Comparison of ENCODE assay signal across 1 cellular context in the genomic region with DNA sequence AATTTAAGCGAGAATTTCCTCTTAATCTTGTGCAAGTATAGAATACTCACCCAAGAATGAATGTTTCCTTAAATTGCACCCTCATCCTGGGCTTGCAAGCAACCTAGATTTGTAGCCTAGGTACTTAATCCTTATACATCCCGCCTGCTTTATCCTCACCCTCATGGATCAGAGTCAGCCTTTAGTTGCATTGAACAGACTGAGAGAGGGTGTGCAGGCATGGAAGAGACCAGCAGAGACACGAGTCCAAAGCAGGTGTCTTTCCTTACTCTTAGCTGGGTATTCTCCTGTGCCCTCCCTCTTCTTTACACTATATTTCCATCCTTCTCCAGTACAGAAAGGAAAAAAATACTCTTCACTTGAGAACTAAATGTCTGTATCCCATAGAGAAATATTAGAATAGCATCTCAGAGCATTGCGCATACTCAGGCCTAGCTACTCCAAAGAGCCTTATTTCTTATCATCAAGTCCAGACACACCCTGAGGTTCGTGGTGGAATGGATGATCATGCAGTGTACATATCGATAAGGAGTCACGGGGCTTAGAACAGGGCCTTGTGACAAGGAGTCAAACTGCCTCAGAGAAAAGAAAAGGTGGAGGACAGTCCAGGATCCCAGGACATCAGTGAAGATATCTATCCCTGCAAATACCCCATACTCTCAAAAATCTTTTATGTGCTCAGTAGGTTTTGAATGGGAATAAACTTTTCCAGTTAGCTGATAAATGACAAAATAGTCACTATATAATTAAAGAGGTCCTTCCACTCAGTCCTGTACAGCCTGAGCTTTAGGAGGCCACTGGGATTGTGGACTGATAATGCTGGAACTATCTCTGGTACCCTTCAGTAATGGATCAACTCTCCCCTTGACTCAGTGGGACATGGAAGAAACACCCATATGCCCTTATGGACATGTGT.
TF ChIP-seq lines count a peak whose summit lies in the region.

No MANE protein-coding gene starts in this region.

TF ChIP-seq in K562, 482 proteins besides CTCF, POLR2A, EP300 and RAD21 (continued from another document and continues in another):
- TF ChIP-seq, protein P1, sequence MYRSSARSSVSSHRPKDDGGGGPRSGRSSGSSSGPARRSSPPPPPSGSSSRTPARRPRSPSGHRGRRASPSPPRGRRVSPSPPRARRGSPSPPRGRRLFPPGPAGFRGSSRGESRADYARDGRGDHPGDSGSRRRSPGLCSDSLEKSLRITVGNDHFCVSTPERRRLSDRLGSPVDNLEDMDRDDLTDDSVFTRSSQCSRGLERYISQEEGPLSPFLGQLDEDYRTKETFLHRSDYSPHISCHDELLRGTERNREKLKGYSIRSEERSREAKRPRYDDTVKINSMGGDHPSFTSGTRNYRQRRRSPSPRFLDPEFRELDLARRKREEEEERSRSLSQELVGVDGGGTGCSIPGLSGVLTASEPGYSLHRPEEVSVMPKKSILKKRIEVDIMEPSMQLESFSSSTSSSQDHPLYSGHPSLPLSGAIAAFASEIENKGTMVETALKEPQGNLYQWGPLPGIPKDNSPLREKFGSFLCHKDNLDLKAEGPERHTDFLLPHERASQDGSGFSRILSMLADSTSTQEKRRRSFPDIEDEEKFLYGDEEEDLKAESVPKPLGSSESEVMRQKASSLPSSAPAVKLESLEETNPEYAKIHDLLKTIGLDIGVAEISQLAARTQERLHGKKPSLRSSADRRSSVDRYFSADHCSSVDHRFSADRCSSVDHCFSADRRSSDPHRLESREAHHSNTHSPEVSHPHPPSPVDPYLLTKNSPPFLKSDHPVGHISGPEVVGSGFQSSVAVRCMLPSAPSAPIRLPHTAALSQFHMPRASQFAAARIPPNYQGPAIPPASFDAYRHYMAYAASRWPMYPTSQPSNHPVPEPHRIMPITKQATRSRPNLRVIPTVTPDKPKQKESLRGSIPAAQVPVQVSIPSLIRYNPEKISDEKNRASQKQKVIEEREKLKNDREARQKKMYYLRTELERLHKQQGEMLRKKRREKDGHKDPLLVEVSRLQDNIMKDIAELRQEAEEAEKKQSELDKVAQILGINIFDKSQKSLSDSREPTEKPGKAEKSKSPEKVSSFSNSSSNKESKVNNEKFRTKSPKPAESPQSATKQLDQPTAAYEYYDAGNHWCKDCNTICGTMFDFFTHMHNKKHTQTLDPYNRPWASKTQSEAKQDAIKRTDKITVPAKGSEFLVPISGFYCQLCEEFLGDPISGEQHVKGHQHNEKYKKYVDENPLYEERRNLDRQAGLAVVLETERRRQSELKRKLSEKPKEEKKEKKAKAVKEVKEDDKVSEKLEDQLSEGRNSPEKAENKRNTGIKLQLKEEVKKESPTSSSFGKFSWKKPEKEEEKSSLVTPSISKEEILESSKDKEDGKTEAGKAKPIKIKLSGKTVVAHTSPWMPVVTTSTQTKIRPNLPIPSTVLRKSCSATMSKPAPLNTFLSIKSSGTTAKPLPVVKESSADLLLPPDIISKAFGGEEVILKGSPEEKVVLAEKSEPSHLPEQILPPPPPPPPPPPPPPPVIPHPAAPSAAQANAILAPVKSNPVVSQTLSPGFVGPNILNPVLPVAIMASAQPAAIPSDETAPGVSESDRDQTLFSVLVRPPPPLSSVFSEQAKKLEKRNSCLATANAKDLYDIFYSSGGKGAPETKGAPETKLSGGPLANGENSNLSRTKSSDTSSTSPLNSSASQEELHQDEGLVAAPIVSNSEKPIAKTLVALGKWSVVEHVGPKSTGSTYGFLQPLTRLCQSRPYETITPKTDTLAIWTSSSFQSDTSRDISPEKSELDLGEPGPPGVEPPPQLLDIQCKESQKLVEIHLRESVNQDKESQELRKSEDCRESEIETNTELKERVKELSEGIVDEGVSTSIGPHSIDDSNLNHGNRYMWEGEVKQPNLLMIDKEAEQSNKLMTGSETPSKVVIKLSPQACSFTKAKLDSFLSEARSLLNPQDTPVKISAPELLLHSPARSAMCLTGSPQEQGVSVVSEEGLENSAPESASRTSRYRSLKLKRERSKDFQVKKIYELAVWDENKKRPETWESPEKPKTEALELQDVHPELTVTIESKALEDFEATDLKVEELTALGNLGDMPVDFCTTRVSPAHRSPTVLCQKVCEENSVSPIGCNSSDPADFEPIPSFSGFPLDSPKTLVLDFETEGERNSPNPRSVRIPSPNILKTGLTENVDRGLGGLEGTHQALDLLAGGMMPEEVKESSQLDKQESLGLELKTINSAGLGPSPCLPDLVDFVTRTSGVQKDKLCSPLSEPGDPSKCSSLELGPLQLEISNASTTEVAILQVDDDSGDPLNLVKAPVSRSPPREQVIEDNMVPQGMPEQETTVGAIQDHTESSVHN (IDR thresholded peaks at IDR 0.05; ENCODE audit: borderline replicate concordance in 1 of 2, low read depth in 1 of 2), result peak in 1 of 2 experiments; percentile 52; a peak in 1 of 4 replicates
- peak; percentile 82 for TF ChIP-seq ADNP (tag; IDR thresholded peaks at IDR 0.05)
- TF ChIP-seq MCM2 (IDR thresholded peaks at IDR 0.05; ENCODE audit: low read depth), result no peak
- TF ChIP-seq, protein P2, sequence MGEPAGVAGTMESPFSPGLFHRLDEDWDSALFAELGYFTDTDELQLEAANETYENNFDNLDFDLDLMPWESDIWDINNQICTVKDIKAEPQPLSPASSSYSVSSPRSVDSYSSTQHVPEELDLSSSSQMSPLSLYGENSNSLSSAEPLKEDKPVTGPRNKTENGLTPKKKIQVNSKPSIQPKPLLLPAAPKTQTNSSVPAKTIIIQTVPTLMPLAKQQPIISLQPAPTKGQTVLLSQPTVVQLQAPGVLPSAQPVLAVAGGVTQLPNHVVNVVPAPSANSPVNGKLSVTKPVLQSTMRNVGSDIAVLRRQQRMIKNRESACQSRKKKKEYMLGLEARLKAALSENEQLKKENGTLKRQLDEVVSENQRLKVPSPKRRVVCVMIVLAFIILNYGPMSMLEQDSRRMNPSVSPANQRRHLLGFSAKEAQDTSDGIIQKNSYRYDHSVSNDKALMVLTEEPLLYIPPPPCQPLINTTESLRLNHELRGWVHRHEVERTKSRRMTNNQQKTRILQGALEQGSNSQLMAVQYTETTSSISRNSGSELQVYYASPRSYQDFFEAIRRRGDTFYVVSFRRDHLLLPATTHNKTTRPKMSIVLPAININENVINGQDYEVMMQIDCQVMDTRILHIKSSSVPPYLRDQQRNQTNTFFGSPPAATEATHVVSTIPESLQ (CRISPR knock-in tag; IDR thresholded peaks at IDR 0.05), result no peak
- no peak for TF ChIP-seq ZNF830 (CRISPR knock-in tag; IDR thresholded peaks at IDR 0.05)
- peak; percentile 70 for TF ChIP-seq SMAD1 (IDR thresholded peaks at IDR 0.05; ENCODE audit: low read depth, low read length, partially characterized antibody)
- no peak for TF ChIP-seq U2AF2 (optimal IDR thresholded peaks at IDR 0.05; ENCODE audit: low read depth, low read length)
- no peak for TF ChIP-seq RBM15 (IDR thresholded peaks at IDR 0.05; ENCODE audit: insufficient read depth, low read length)
- peak in 1 of 2 experiments; percentile 72; a peak in 1 of 4 replicates for TF ChIP-seq HDAC1 (IDR thresholded peaks at IDR 0.05)
- TF ChIP-seq, protein P3, sequence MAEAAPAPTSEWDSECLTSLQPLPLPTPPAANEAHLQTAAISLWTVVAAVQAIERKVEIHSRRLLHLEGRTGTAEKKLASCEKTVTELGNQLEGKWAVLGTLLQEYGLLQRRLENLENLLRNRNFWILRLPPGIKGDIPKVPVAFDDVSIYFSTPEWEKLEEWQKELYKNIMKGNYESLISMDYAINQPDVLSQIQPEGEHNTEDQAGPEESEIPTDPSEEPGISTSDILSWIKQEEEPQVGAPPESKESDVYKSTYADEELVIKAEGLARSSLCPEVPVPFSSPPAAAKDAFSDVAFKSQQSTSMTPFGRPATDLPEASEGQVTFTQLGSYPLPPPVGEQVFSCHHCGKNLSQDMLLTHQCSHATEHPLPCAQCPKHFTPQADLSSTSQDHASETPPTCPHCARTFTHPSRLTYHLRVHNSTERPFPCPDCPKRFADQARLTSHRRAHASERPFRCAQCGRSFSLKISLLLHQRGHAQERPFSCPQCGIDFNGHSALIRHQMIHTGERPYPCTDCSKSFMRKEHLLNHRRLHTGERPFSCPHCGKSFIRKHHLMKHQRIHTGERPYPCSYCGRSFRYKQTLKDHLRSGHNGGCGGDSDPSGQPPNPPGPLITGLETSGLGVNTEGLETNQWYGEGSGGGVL (CRISPR knock-in tag; IDR thresholded peaks at IDR 0.05), result no peak
- TF ChIP-seq CEBPB (tag; IDR thresholded peaks at IDR 0.05), result peak; percentile 66
- TF ChIP-seq CBFB (CRISPR knock-in tag; IDR thresholded peaks at IDR 0.05), result no peak
- TF ChIP-seq TCF3 (CRISPR knock-in tag; IDR thresholded peaks at IDR 0.05), result peak; percentile 99
- TF ChIP-seq, protein P4, sequence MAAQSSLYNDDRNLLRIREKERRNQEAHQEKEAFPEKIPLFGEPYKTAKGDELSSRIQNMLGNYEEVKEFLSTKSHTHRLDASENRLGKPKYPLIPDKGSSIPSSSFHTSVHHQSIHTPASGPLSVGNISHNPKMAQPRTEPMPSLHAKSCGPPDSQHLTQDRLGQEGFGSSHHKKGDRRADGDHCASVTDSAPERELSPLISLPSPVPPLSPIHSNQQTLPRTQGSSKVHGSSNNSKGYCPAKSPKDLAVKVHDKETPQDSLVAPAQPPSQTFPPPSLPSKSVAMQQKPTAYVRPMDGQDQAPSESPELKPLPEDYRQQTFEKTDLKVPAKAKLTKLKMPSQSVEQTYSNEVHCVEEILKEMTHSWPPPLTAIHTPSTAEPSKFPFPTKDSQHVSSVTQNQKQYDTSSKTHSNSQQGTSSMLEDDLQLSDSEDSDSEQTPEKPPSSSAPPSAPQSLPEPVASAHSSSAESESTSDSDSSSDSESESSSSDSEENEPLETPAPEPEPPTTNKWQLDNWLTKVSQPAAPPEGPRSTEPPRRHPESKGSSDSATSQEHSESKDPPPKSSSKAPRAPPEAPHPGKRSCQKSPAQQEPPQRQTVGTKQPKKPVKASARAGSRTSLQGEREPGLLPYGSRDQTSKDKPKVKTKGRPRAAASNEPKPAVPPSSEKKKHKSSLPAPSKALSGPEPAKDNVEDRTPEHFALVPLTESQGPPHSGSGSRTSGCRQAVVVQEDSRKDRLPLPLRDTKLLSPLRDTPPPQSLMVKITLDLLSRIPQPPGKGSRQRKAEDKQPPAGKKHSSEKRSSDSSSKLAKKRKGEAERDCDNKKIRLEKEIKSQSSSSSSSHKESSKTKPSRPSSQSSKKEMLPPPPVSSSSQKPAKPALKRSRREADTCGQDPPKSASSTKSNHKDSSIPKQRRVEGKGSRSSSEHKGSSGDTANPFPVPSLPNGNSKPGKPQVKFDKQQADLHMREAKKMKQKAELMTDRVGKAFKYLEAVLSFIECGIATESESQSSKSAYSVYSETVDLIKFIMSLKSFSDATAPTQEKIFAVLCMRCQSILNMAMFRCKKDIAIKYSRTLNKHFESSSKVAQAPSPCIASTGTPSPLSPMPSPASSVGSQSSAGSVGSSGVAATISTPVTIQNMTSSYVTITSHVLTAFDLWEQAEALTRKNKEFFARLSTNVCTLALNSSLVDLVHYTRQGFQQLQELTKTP (IDR thresholded peaks at IDR 0.05; ENCODE audit: low read depth in 1 of 2, partially characterized antibody in 2 of 2), result peak; percentile 57 to 97
- TF ChIP-seq PTTG1 (tag; IDR thresholded peaks at IDR 0.05; ENCODE audit: low read depth), result peak; percentile 51; the same call in 1 of the 2 replicates
- peak; percentile 82 for TF ChIP-seq L3MBTL2 (IDR thresholded peaks at IDR 0.05)
- peak; percentile 45; the same call in 1 of the 2 replicates for TF ChIP-seq NCOA6 (IDR thresholded peaks at IDR 0.05)
- peak; percentile 14; the same call in 1 of the 2 replicates for TF ChIP-seq RFX1 (IDR thresholded peaks at IDR 0.05)
- no peak for TF ChIP-seq DNMT1 (IDR thresholded peaks at IDR 0.05)
- TF ChIP-seq TOE1 (IDR thresholded peaks at IDR 0.05; ENCODE audit: borderline replicate concordance), result peak; percentile 97
- no peak for TF ChIP-seq TOE1 (CRISPR knock-in tag; IDR thresholded peaks at IDR 0.05; ENCODE audit: borderline replicate concordance, low read depth)
- no peak; the same call in 1 of the 2 replicates for TF ChIP-seq ZNF79 (CRISPR knock-in tag; IDR thresholded peaks at IDR 0.05; ENCODE audit: low read depth)
- no peak for TF ChIP-seq ZNF408 (CRISPR knock-in tag; IDR thresholded peaks at IDR 0.05; ENCODE audit: low read depth)
- TF ChIP-seq CBFA2T2 (conservative IDR thresholded peaks at IDR 0.05), result no peak
- TF ChIP-seq ETS2 (tag; IDR thresholded peaks at IDR 0.05; ENCODE audit: borderline replicate concordance, poor library complexity, severe bottlenecking), result no peak
- TF ChIP-seq, protein P5, sequence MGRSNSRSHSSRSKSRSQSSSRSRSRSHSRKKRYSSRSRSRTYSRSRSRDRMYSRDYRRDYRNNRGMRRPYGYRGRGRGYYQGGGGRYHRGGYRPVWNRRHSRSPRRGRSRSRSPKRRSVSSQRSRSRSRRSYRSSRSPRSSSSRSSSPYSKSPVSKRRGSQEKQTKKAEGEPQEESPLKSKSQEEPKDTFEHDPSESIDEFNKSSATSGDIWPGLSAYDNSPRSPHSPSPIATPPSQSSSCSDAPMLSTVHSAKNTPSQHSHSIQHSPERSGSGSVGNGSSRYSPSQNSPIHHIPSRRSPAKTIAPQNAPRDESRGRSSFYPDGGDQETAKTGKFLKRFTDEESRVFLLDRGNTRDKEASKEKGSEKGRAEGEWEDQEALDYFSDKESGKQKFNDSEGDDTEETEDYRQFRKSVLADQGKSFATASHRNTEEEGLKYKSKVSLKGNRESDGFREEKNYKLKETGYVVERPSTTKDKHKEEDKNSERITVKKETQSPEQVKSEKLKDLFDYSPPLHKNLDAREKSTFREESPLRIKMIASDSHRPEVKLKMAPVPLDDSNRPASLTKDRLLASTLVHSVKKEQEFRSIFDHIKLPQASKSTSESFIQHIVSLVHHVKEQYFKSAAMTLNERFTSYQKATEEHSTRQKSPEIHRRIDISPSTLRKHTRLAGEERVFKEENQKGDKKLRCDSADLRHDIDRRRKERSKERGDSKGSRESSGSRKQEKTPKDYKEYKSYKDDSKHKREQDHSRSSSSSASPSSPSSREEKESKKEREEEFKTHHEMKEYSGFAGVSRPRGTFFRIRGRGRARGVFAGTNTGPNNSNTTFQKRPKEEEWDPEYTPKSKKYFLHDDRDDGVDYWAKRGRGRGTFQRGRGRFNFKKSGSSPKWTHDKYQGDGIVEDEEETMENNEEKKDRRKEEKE (IDR thresholded peaks at IDR 0.05; ENCODE audit: borderline replicate concordance in 1 of 2, control insufficient read depth in 1 of 2, low read depth in 2 of 2, low read length in 1 of 2), result no peak
- peak; percentile 92 for TF ChIP-seq NEUROD1 (IDR thresholded peaks at IDR 0.05; ENCODE audit: borderline replicate concordance, low read depth, low read length, partially characterized antibody)
- TF ChIP-seq ZKSCAN1 (IDR thresholded peaks at IDR 0.05; ENCODE audit: low read depth, low read length), result 0 out of 2 replicates have a peak, but pooled peaks have one; percentile 22
- no peak for TF ChIP-seq NCOA4 (IDR thresholded peaks at IDR 0.05; ENCODE audit: partially characterized antibody)
- no peak for TF ChIP-seq ZNF583 (CRISPR knock-in tag; IDR thresholded peaks at IDR 0.05)
- TF ChIP-seq, protein P6, sequence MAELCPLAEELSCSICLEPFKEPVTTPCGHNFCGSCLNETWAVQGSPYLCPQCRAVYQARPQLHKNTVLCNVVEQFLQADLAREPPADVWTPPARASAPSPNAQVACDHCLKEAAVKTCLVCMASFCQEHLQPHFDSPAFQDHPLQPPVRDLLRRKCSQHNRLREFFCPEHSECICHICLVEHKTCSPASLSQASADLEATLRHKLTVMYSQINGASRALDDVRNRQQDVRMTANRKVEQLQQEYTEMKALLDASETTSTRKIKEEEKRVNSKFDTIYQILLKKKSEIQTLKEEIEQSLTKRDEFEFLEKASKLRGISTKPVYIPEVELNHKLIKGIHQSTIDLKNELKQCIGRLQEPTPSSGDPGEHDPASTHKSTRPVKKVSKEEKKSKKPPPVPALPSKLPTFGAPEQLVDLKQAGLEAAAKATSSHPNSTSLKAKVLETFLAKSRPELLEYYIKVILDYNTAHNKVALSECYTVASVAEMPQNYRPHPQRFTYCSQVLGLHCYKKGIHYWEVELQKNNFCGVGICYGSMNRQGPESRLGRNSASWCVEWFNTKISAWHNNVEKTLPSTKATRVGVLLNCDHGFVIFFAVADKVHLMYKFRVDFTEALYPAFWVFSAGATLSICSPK (IDR thresholded peaks at IDR 0.05; ENCODE audit: borderline replicate concordance), result no peak
- TF ChIP-seq NFYB (IDR thresholded peaks at IDR 0.05; ENCODE audit: extremely low read depth, insufficient read length), result no peak
- no peak for TF ChIP-seq SNRNP70 (optimal IDR thresholded peaks at IDR 0.05; ENCODE audit: low read depth, low read length)
- TF ChIP-seq HNRNPL (IDR thresholded peaks at IDR 0.05; ENCODE audit: low read depth, low read length), result no peak
